1 cellular context compared by ENCODE assay signal in genomic region chr14:52356025-52356424, GRCh38.
TF ChIP-seq lines count a peak whose summit lies in the region.

No MANE protein-coding gene starts in this region.

TF ChIP-seq in SK-N-SH, 30 proteins besides CTCF, POLR2A, EP300 and RAD21 (continued from another document):
- TF ChIP-seq GABPA (IDR thresholded peaks at IDR 0.05; ENCODE audit: low read depth) (no peak), NRF1 (IDR thresholded peaks at IDR 0.05; ENCODE audit: low read depth, low read length) (no peak), PBX3 (IDR thresholded peaks at IDR 0.05) (no peak), MXI1 (IDR thresholded peaks at IDR 0.05; ENCODE audit: low read depth, low read length) (no peak), MEF2A (IDR thresholded peaks at IDR 0.05; ENCODE audit: borderline replicate concordance, low read depth) (no peak), USF1 (IDR thresholded peaks at IDR 0.05; ENCODE audit: borderline replicate concordance, low read depth) (no peak)
